11 cellular contexts compared by ENCODE assay signal in the genomic region with DNA sequence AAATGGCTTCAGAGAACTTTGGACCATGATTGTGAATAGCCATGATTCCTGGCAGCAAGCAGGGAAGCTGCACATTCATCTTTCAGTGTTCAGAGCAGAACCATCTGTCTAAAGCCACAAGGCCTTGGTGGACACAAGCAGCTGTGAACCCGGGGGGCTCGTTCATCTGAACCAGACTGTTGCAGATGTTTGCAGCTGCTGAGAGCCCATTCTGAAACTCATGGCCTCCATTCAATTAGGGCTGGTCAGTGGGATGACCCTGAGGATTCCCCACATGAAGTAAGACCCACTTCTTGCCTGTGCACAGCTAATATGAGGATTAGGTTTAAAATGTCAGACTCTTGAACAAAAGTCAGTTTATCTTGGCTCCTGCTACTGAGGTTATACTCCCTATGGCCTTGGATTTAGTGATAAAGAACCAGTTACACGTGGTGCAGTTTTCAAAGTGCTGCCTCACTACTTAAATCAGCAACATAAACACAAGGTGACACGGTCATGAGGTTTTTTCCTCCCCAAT.
DNase-seq lines count a peak whose midpoint lies in the region; ATAC-seq and TF ChIP-seq lines count a peak whose summit lies in the region.
"Had no signal": no experiment of that assay in that cellular context is flagged by ENCODE, and none has a peak within 500 bp of the region (broad histone marks: within the 10 kb centered on the region; RNA-seq: fewer than 3 reads in every experiment).

No MANE protein-coding gene starts in this region.

- H3K27ac ChIP-seq in heart right ventricle: peak overlapping the region in 3 of 10 donors; percentile 18 to 55 (median 45)
- peak overlapping the region in 3 of 4 donors; percentile 42 to 52 (median 49) for H3K27ac ChIP-seq in upper lobe of left lung
- H3K27ac ChIP-seq in osteoblast (ENCODE audit: low read depth, low read length): no peak overlapping the region

- H3K4me1 Mint-ChIP-seq in brain: peaks cover 41% of the 10 kb centered on the region
- peaks cover 41% of the 10 kb centered on the region for H3K4me1 Mint-ChIP-seq in nephron progenitor cell
- H3K4me1 Mint-ChIP-seq in progenitor cell of endocrine pancreas (ENCODE audit: low read depth): peaks cover 3% of the 10 kb centered on the region
- H3K4me1 Mint-ChIP-seq: activated CD4-positive, alpha-beta T cell treated with anti-CD3 and anti-CD28 coated beads for 36 hours had no signal

- H3K27ac Mint-ChIP-seq in brain (peak overlapping the region in 4 of 5 experiments; percentile 37 to 69 (median 58)), nephron progenitor cell (peak overlapping the region; percentile 36), progenitor cell of endocrine pancreas (no peak overlapping the region)
- H3K27ac Mint-ChIP-seq: activated CD4-positive, alpha-beta T cell treated with anti-CD3 and anti-CD28 coated beads for 36 hours had no signal

- H3K4me1 ChIP-seq in heart right ventricle: peaks cover 0 to 27% (median 15%) of the 10 kb centered on the region in 9 donors
- H3K4me1 ChIP-seq in upper lobe of left lung: peaks cover 0 to 11% (median 2%) of the 10 kb centered on the region in 4 donors
- no peaks in the 10 kb centered on the region for H3K4me1 ChIP-seq in osteoblast (ENCODE audit: insufficient read depth, low read length)

- intact Hi-C loops in heart right ventricle (cut with DNase I): loop anchor here in 2 of 10 donors (2.0 to 5.0 kb wide), 2 partner anchors 48 to 63 kb away; no protein-coding TSS in a partner anchor

- no peaks in the 10 kb centered on the region for H4K20me1 ChIP-seq in osteoblast (ENCODE audit: insufficient read depth, low read length)

- H3K4me3 Mint-ChIP-seq in brain: peak overlapping the region in 3 of 5 experiments; percentile 50 to 59 (median 52)
- H3K4me3 Mint-ChIP-seq in nephron progenitor cell: no peak overlapping the region
- no peak overlapping the region for H3K4me3 Mint-ChIP-seq in progenitor cell of endocrine pancreas (ENCODE audit: low read depth)
- H3K4me3 Mint-ChIP-seq: activated CD4-positive, alpha-beta T cell treated with anti-CD3 and anti-CD28 coated beads for 36 hours had no signal

- TF ChIP-seq EP300 in upper lobe of left lung (IDR thresholded peaks at IDR 0.05): no peak

- peak; percentile 30 to 73 for DNase-seq in heart right ventricle
- DNase-seq in nephron progenitor cell: no peak
- peak in 1 of 2 donors; percentile 23 for DNase-seq in upper lobe of left lung
- no peak for DNase-seq in osteoblast (ENCODE audit: insufficient read length, low spot score, missing footprints)
- DNase-seq in NCI-H82 treated with DMSO at 0.1 percent for 48 hours (lab: John Stamatoyannopoulos, UW; ENCODE audit: unreplicated experiment): no peak
- no peak for DNase-seq in progenitor cell of endocrine pancreas (ENCODE audit: low spot score, unreplicated experiment)
- DNase-seq: activated CD4-positive, alpha-beta T cell treated with anti-CD3 and anti-CD28 coated beads for 36 hours; islet precursor cell; NCI-H2081 had no signal

- H3K27me3 Mint-ChIP-seq in brain: no peaks in the 10 kb centered on the region
- no peaks in the 10 kb centered on the region for H3K27me3 Mint-ChIP-seq in nephron progenitor cell (ENCODE audit: low read depth, poor library complexity)
- H3K27me3 Mint-ChIP-seq in progenitor cell of endocrine pancreas: no peaks in the 10 kb centered on the region

- H3K27me3 ChIP-seq in heart right ventricle (no peaks in the 10 kb centered on the region), upper lobe of left lung (no peaks in the 10 kb centered on the region), osteoblast (ENCODE audit: insufficient read depth, low read length) (no peaks in the 10 kb centered on the region)

- H3K9me3 ChIP-seq in heart right ventricle (no peaks in the 10 kb centered on the region), upper lobe of left lung (no peaks in the 10 kb centered on the region), osteoblast (ENCODE audit: low read depth, low read length) (no peaks in the 10 kb centered on the region)

- no peak for TF ChIP-seq POLR2A in upper lobe of left lung (IDR thresholded peaks at IDR 0.05)

- no peaks in the 10 kb centered on the region for H3K79me2 ChIP-seq in osteoblast (ENCODE audit: insufficient read depth, low read length)

- TF ChIP-seq CTCF in brain (conservative IDR thresholded peaks at IDR 0.05): no peak
- no peak for TF ChIP-seq CTCF in heart right ventricle (IDR thresholded peaks at IDR 0.05)
- no peak for TF ChIP-seq CTCF in nephron progenitor cell (IDR thresholded peaks at IDR 0.05)
- TF ChIP-seq CTCF in upper lobe of left lung (IDR thresholded peaks at IDR 0.05): no peak
- TF ChIP-seq CTCF in osteoblast (IDR thresholded peaks at IDR 0.05; ENCODE audit: extremely low read depth, low read depth, low read length): no peak
- TF ChIP-seq CTCF in progenitor cell of endocrine pancreas (IDR thresholded peaks at IDR 0.05; ENCODE audit: unreplicated experiment): no peak

- 58 to 67% methylated on average over 4 of the region's 4 CpGs for WGBS in heart right ventricle, 2 donors
- WGBS in upper lobe of left lung, 2 donors: 52 to 67% methylated on average over 3 to 4 of the region's 4 CpGs

- peaks cover 22% of the 10 kb centered on the region for H3K36me3 Mint-ChIP-seq in brain
- H3K36me3 Mint-ChIP-seq in nephron progenitor cell (ENCODE audit: low read depth): peaks cover 27% of the 10 kb centered on the region
- H3K36me3 Mint-ChIP-seq in progenitor cell of endocrine pancreas (ENCODE audit: insufficient read depth): peaks cover 8% of the 10 kb centered on the region

- H3K9me3 Mint-ChIP-seq in brain: peaks cover 9 to 20% (median 13%) of the 10 kb centered on the region in 5 experiments
- peaks cover 32% of the 10 kb centered on the region for H3K9me3 Mint-ChIP-seq in nephron progenitor cell
- peaks cover 9% of the 10 kb centered on the region for H3K9me3 Mint-ChIP-seq in progenitor cell of endocrine pancreas (ENCODE audit: low read depth)

- no peak overlapping the region for H2AFZ ChIP-seq in osteoblast (ENCODE audit: low read length)

- H3K4me2 ChIP-seq in osteoblast (ENCODE audit: insufficient read depth, low read length): no peak overlapping the region

- peak; percentile 55 to 92 (median 84) for ATAC-seq in heart right ventricle
- peak; percentile 65 to 76 for ATAC-seq in upper lobe of left lung (ENCODE audit: low FRiP score in 2 of 2)
- ATAC-seq in HG02938 (IDR thresholded peaks at IDR 0.05; ENCODE audit: unreplicated experiment): no peak
- ATAC-seq: activated CD4-positive, alpha-beta T cell treated with anti-CD3 and anti-CD28 coated beads for 36 hours had no signal

- H3K36me3 ChIP-seq in heart right ventricle: no peaks in the 10 kb centered on the region
- H3K36me3 ChIP-seq in upper lobe of left lung: no peaks in the 10 kb centered on the region
- H3K36me3 ChIP-seq in osteoblast (ENCODE audit: insufficient read depth, low read length): no peaks in the 10 kb centered on the region

- H3K4me3 ChIP-seq in heart right ventricle: peak overlapping the region in 5 of 10 donors; percentile 29 to 46 (median 33)
- no peak overlapping the region for H3K4me3 ChIP-seq in upper lobe of left lung
- no peak overlapping the region for H3K4me3 ChIP-seq in osteoblast (ENCODE audit: insufficient read depth, low read length)

Comparison
In these comparisons a context has a peak if more than half of its experiments do, and no peak if none do; other contexts are left out.
1. H3K4me3 Mint-ChIP-seq: peak in brain (3 of 5); none in nephron progenitor cell (single experiment) and progenitor cell of endocrine pancreas (single experiment).
2. DNase-seq: peak in heart right ventricle (2 of 2); none in nephron progenitor cell (single experiment), osteoblast (single experiment), NCI-H82 treated with DMSO at 0.1 percent for 48 hours (single experiment) and progenitor cell of endocrine pancreas (single experiment).